Comparison of ENCODE assay signal across 17 cellular contexts in genomic region chr5:73666891-73667290, GRCh38. TPM values are rescaled to one million over a fixed set of nuclear protein-coding genes. Genes with fewer than 3 reads are reported as not detected.
A peak's percentile ranks its signal among the peaks of the same experiment; 100 is the strongest.
DNase-seq lines count a peak whose midpoint lies in the region; ATAC-seq, FAIRE-seq and TF ChIP-seq lines count a peak whose summit lies in the region.
"Had no signal": no experiment of that assay in that cellular context is flagged by ENCODE, and none has a peak within 500 bp of the region (broad histone marks: within the 10 kb centered on the region; RNA-seq: fewer than 3 reads in every experiment).

No MANE protein-coding gene starts in this region.

- H2AFZ ChIP-seq in Loucy (ENCODE audit: low read length) (0 out of 2 replicates have a peak overlapping the region, but pooled peaks have one; percentile 8), GM12878 (ENCODE audit: control insufficient read depth, low read depth, low read length) (no peak overlapping the region)
- H2AFZ ChIP-seq: GM23248 had no signal

- H3K4me3 ChIP-seq in Loucy (ENCODE audit: low read length, poor library complexity, severe bottlenecking) = no peak overlapping the region
- no peak overlapping the region for H3K4me3 ChIP-seq in GM12878
- H3K4me3 ChIP-seq in esophagus muscularis mucosa = no peak overlapping the region
- H3K4me3 ChIP-seq: BLaER1 treated with 17β-estradiol and CSF1 and Interleukin-3, amounts not matched to agents 10 nM and 100 nM; GM23248 had no signal

- no peak for TF ChIP-seq CTCF in Loucy (conservative IDR thresholded peaks at IDR 0.05; ENCODE audit: low read length)
- TF ChIP-seq CTCF in GM12878 (IDR thresholded peaks at IDR 0.05 in 2 of 3, conservative IDR thresholded peaks at IDR 0.05 in 1 of 3; ENCODE audit: control insufficient read depth in 2 of 3, extremely low read depth in 1 of 3, insufficient read depth in 1 of 3, low read depth in 3 of 3, low read length in 3 of 3) = no peak
- TF ChIP-seq CTCF in natural killer cell (IDR thresholded peaks at IDR 0.05) = no peak
- TF ChIP-seq CTCF in esophagus muscularis mucosa (IDR thresholded peaks at IDR 0.05) = no peak

- H3K79me2 ChIP-seq in Loucy (ENCODE audit: insufficient read depth, low read length) = no peaks in the 10 kb centered on the region
- H3K79me2 ChIP-seq in GM12878 (ENCODE audit: control insufficient read depth, insufficient read depth, low read length) = no peaks in the 10 kb centered on the region

- no peaks in the 10 kb centered on the region for H3K4me1 ChIP-seq in Loucy (ENCODE audit: insufficient read depth, low read length, poor library complexity, severe bottlenecking)
- H3K4me1 ChIP-seq in GM12878 (ENCODE audit: control insufficient read depth, insufficient read depth, low read length) = peaks cover 30% of the 10 kb centered on the region
- no peaks in the 10 kb centered on the region for H3K4me1 ChIP-seq in esophagus muscularis mucosa
- H3K4me1 ChIP-seq: BLaER1 treated with 17β-estradiol and CSF1 and Interleukin-3, amounts not matched to agents 10 nM and 100 nM had no signal

- in situ Hi-C loops in GM12878 (cut with MboI) = no loop called here

- RAD21 ChIA-PET in GM12878 (lab: Charles Lee; ENCODE audit: unreplicated experiment) = interaction anchor here (0.6 to 2.1 kb wide), 6 partner anchors 12 to 39 kb away, joined by 3 to 8 read pairs (median 4); no protein-coding TSS in a partner anchor

- 15% methylated on average over 4 of the region's 4 CpGs for WGBS in GM12878 (ENCODE audit: insufficient coverage, insufficient replicate concordance, low lambda C conversion rate, missing lambda C conversion rate)
- WGBS in esophagus muscularis mucosa = 78% methylated on average over 4 of the region's 4 CpGs

- CTCF ChIA-PET in GM12878 (lab: Yijun Ruan, JAX) (interaction anchor here (1.2 to 1.8 kb wide), 2 partner anchors 9 to 76 kb away, joined by 3 to 4 read pairs; no protein-coding TSS in a partner anchor), HEK293T (lab: Yijun Ruan, JAX) (no interaction called here)

- BruUV-seq in GM12878 (replicated peaks; lab: Mats Ljungman, UMichigan) = no TSS peak

- no peaks in the 10 kb centered on the region for H3K27me3 ChIP-seq in Loucy (ENCODE audit: insufficient read depth, low read length, poor library complexity, severe bottlenecking)
- no peaks in the 10 kb centered on the region for H3K27me3 ChIP-seq in GM12878 (replicated peaks in 1 of 2; ENCODE audit: control insufficient read depth in 2 of 2, insufficient read depth in 2 of 2, low read length in 1 of 2)
- no peaks in the 10 kb centered on the region for H3K27me3 ChIP-seq in esophagus muscularis mucosa
- H3K27me3 ChIP-seq: BLaER1 treated with 17β-estradiol and CSF1 and Interleukin-3, amounts not matched to agents 10 nM and 100 nM had no signal

- POLR2A ChIA-PET in GM12878 (lab: Charles Lee) = interaction anchor here (0.6 kb wide), 1 partner anchor 45 kb away, joined by 3 read pairs; no protein-coding TSS in a partner anchor
- POLR2A ChIA-PET in HEK293T (lab: Yijun Ruan, JAX) = no interaction called here

- no peak for TF ChIP-seq RAD21 in GM12878 (IDR thresholded peaks at IDR 0.05; ENCODE audit: insufficient read depth, low read depth, low read length)

- H3K9ac ChIP-seq in Loucy (ENCODE audit: low read depth, low read length, poor library complexity, severe bottlenecking) (no peak overlapping the region), GM12878 (ENCODE audit: control insufficient read depth, insufficient read depth, low read length) (no peak overlapping the region)
- H3K9ac ChIP-seq: BLaER1 treated with 17β-estradiol and CSF1 and Interleukin-3, amounts not matched to agents 10 nM and 100 nM; GM23248 had no signal

- H3K4me3 Mint-ChIP-seq in natural killer cell = peak overlapping the region; percentile 78
- H3K4me3 Mint-ChIP-seq: CD4-positive, CD25-positive, alpha-beta regulatory T cell had no signal

- no peaks in the 10 kb centered on the region for H3F3A ChIP-seq in Loucy (ENCODE audit: low read depth)

- peak overlapping the region in 1 of 2 donors; percentile 37 for H3K27ac Mint-ChIP-seq in natural killer cell

- DNase-seq in GM18507 (ENCODE audit: extremely low spot score, insufficient read length, low read depth) (no peak), GM12878 (ENCODE audit: low read depth, low spot score) (no peak), natural killer cell (no peak), NCI-H2107 treated with DMSO at 0.1 percent for 48 hours (lab: John Stamatoyannopoulos, UW; ENCODE audit: unreplicated experiment) (no peak), NCI-H748 (lab: John Stamatoyannopoulos, UW; ENCODE audit: unreplicated experiment) (no peak), esophagus muscularis mucosa (ENCODE audit: extremely low spot score) (no peak), HEK293T (ENCODE audit: extremely low spot score) (no peak)
- DNase-seq: ACHN; CD4-positive, CD25-positive, alpha-beta regulatory T cell; DMS53; GM23248; IMR-90 had no signal

- H3K9me3 ChIP-seq in Loucy (ENCODE audit: insufficient read depth, low read depth, low read length) (no peaks in the 10 kb centered on the region), GM12878 (replicated peaks; ENCODE audit: control insufficient read depth, insufficient read depth, low read length) (no peaks in the 10 kb centered on the region), esophagus muscularis mucosa (no peaks in the 10 kb centered on the region)
- H3K9me3 ChIP-seq: BLaER1 treated with 17β-estradiol and CSF1 and Interleukin-3, amounts not matched to agents 10 nM and 100 nM had no signal

- no peak for TF ChIP-seq POLR2A in GM12878 (IDR thresholded peaks at IDR 0.05; ENCODE audit: low read depth, low read length)
- TF ChIP-seq POLR2A in esophagus muscularis mucosa (IDR thresholded peaks at IDR 0.05; ENCODE audit: low read depth) = no peak

- peaks cover 40 to 41% of the 10 kb centered on the region in 2 donors for H3K4me1 Mint-ChIP-seq in natural killer cell
- H3K4me1 Mint-ChIP-seq: CD4-positive, CD25-positive, alpha-beta regulatory T cell had no signal

- no peak overlapping the region for H3K27ac ChIP-seq in GM12878 (ENCODE audit: control insufficient read depth, insufficient read depth)
- no peak overlapping the region for H3K27ac ChIP-seq in esophagus muscularis mucosa (replicated peaks in 1 of 4)
- H3K27ac ChIP-seq: BLaER1 treated with 17β-estradiol and CSF1 and Interleukin-3, amounts not matched to agents 10 nM and 100 nM; GM23248 had no signal

- H3K9me2 ChIP-seq in Loucy (replicated peaks; ENCODE audit: low read depth, low read length) = no peaks in the 10 kb centered on the region

- FAIRE-seq in GM18507 (lab: Jason Lieb, UNC) = peak; percentile 72
- FAIRE-seq in GM12878 (lab: Jason Lieb, UNC) = no peak
- FAIRE-seq: GM12891, H54 had no signal

- peak; percentile 31 for ATAC-seq in GM12878
- ATAC-seq in natural killer cell = peak; percentile 49 to 75 (median 66)
- ATAC-seq: HCT116 had no signal

- TF ChIP-seq EP300 in GM12878 (IDR thresholded peaks at IDR 0.05; ENCODE audit: borderline replicate concordance in 1 of 2, control insufficient read depth in 1 of 2, low read depth in 2 of 2, low read length in 2 of 2) (no peak), esophagus muscularis mucosa (IDR thresholded peaks at IDR 0.05) (no peak)

- H3K36me3 ChIP-seq in Loucy (ENCODE audit: insufficient read depth, low read length) = no peaks in the 10 kb centered on the region
- no peaks in the 10 kb centered on the region for H3K36me3 ChIP-seq in GM12878 (ENCODE audit: control insufficient read depth in 2 of 2, insufficient read depth in 2 of 2, low read length in 1 of 2)
- no peaks in the 10 kb centered on the region for H3K36me3 ChIP-seq in esophagus muscularis mucosa
- H3K36me3 ChIP-seq: BLaER1 treated with 17β-estradiol and CSF1 and Interleukin-3, amounts not matched to agents 10 nM and 100 nM had no signal

- no peaks in the 10 kb centered on the region for H3K36me3 Mint-ChIP-seq in natural killer cell
- H3K36me3 Mint-ChIP-seq: CD4-positive, CD25-positive, alpha-beta regulatory T cell had no signal

- H4K20me1 ChIP-seq in Loucy (ENCODE audit: insufficient read depth, low read length, poor library complexity, severe bottlenecking) (no peaks in the 10 kb centered on the region), GM12878 (ENCODE audit: control insufficient read depth, insufficient read depth) (no peaks in the 10 kb centered on the region)
- H4K20me1 ChIP-seq: BLaER1 treated with 17β-estradiol and CSF1 and Interleukin-3, amounts not matched to agents 10 nM and 100 nM had no signal

- H3K4me2 ChIP-seq in Loucy (ENCODE audit: low read depth, low read length, poor library complexity, severe bottlenecking) (no peak overlapping the region), GM12878 (ENCODE audit: control insufficient read depth, insufficient read depth) (peak overlapping the region; percentile 33; the same call in 1 of the 2 replicates)
- H3K4me2 ChIP-seq: BLaER1 treated with 17β-estradiol and CSF1 and Interleukin-3, amounts not matched to agents 10 nM and 100 nM had no signal

- no peaks in the 10 kb centered on the region for H3K9me3 Mint-ChIP-seq in natural killer cell
- H3K9me3 Mint-ChIP-seq: CD4-positive, CD25-positive, alpha-beta regulatory T cell had no signal

- SMC1A ChIA-PET in GM12878 (lab: Charles Lee; ENCODE audit: uncharacterized antibody, unreplicated experiment) = interaction anchor here (0.9 to 9.9 kb wide), 7 partner anchors 9 to 126 kb away, joined by 3 to 114 read pairs (median 6); no protein-coding TSS in a partner anchor

- H3K27me3 Mint-ChIP-seq in natural killer cell (ENCODE audit: low read depth in 2 of 2) = peaks cover 13 to 18% of the 10 kb centered on the region in 2 donors

- intact Hi-C loops in GM12878 (cut with micrococcal nuclease; ENCODE audit: unreplicated experiment) = loop anchor here (5.0 kb wide), 1 partner anchor 125 kb away; no protein-coding TSS in a partner anchor
- intact Hi-C loops in natural killer cell (cut with micrococcal nuclease) = no loop called here
- intact Hi-C loops in esophagus muscularis mucosa (cut with DNase I) = no loop called here

RNA-seq across cellular contexts. Expression of gene ARHGEF28, which starts 40.9 kb away (rescaled TPM):
- 26.1 TPM in 2 replicates for total RNA-seq in GM12878 (2013; cell fraction: nucleolus; rRNA removed)
- total RNA-seq in GM12878 (2014; rRNA removed) = 0.23 and 0.38 TPM in 2 replicates
- total RNA-seq in GM12878 (2014; rRNA removed; fragmentation: Illumina TruSeq; extraction: Trizol) = 0.18 and 0.22 TPM in 2 replicates
- 0.15 and 0.19 TPM in 2 replicates for total RNA-seq in GM12878 (2021)
- 0.34 TPM for polyA plus RNA-seq in GM12878 (2011; ENCODE audit: low read depth)
- polyA plus RNA-seq in GM12878 (2011; rRNA removed) = 0.72 TPM in 2 replicates
- 0.48 and 0.50 TPM in 2 replicates for polyA plus RNA-seq in GM12878 (2011; cell fraction: cytosol; rRNA removed)
- 1.4 and 1.6 TPM in 2 replicates for polyA plus RNA-seq in GM12878 (2011; cell fraction: nucleus; rRNA removed)
- polyA plus RNA-seq in GM12878 (2012) = 0.31 and 0.81 TPM in 2 replicates
- polyA plus RNA-seq in GM12878 (2014; fragmentation: Illumina TruSeq; extraction: Trizol) = 0.10 and 0.54 TPM in 2 replicates
- polyA plus RNA-seq in GM12878 (2014; fragmentation: Nextera tagmentation; extraction: Ambion mirVana) = not detected
- 0.10 and 0.16 TPM in 2 replicates for polyA plus RNA-seq in GM12878 (2014; rRNA removed)
- under 1 TPM; 0.43 to 0.60 TPM for polyA plus RNA-seq in GM12878 (2016; fragmentation: Nextera tagmentation; extraction: Ambion mirVana)
- polyA minus RNA-seq in GM12878 (2011; rRNA and poly(A)+ RNA removed) = 3.4 and 3.7 TPM in 2 replicates
- 0.83 and 2.7 TPM in 2 replicates for polyA minus RNA-seq in GM12878 (2011; cell fraction: cytosol; rRNA and poly(A)+ RNA removed)
- 5.8 and 7.5 TPM in 2 replicates for polyA minus RNA-seq in GM12878 (2011; cell fraction: nucleus; rRNA and poly(A)+ RNA removed)
- 1 to 10 TPM; 2.3 to 7.1 (median 5.8) TPM for total RNA-seq in natural killer cell
- 10 to 100 TPM; 12.7 to 31.2 (median 19.2) TPM for total RNA-seq in esophagus muscularis mucosa
- total RNA-seq: CD4-positive, CD25-positive, alpha-beta regulatory T cell had no signal
- polyA plus RNA-seq: CD4-positive, CD25-positive, alpha-beta regulatory T cell had no signal
